In genomic region chr1:14778882-14779594, GRCh38 we compare ENCODE assay signal across 9 cellular contexts.
DNase-seq lines count a peak whose midpoint lies in the region; ATAC-seq and TF ChIP-seq lines count a peak whose summit lies in the region.
"Had no signal": no experiment of that assay in that cellular context is flagged by ENCODE, and none has a peak within 500 bp of the region (broad histone marks: within the 10 kb centered on the region; RNA-seq: fewer than 3 reads in every experiment).

No MANE protein-coding gene starts in this region.

- POLR2A ChIA-PET in activated CD4-positive, alpha-beta T cell treated with anti-CD3 and anti-CD28 coated beads, Interleukin-2, amount 10 ng/mL, durations not matched to agents 7 days and 5 days (lab: Charles Lee), result no interaction called here

- H3K4me3 Mint-ChIP-seq in activated CD4-positive, alpha-beta T cell treated with anti-CD3 and anti-CD28 coated beads, Interleukin-2, amount 10 ng/mL, durations not matched to agents 7 days and 5 days, result no peak overlapping the region
- no peak overlapping the region for H3K4me3 Mint-ChIP-seq in glutamatergic neuron (ENCODE audit: unreplicated experiment)

- CTCF ChIA-PET in activated CD4-positive, alpha-beta T cell treated with anti-CD3 and anti-CD28 coated beads, Interleukin-2, amount 10 ng/mL, durations not matched to agents 7 days and 5 days (lab: Charles Lee), result no interaction called here

- H3K27me3 Mint-ChIP-seq in activated CD4-positive, alpha-beta T cell treated with anti-CD3 and anti-CD28 coated beads, Interleukin-2, amount 10 ng/mL, durations not matched to agents 7 days and 5 days, result no peaks in the 10 kb centered on the region
- no peaks in the 10 kb centered on the region for H3K27me3 Mint-ChIP-seq in glutamatergic neuron (ENCODE audit: unreplicated experiment)

- ATAC-seq in HG02970 (IDR thresholded peaks at IDR 0.05; ENCODE audit: low FRiP score, unreplicated experiment) (no peak), GM19351 (IDR thresholded peaks at IDR 0.05; ENCODE audit: unreplicated experiment) (no peak)

- H3K36me3 Mint-ChIP-seq in activated CD4-positive, alpha-beta T cell treated with anti-CD3 and anti-CD28 coated beads, Interleukin-2, amount 10 ng/mL, durations not matched to agents 7 days and 5 days (ENCODE audit: low read depth), result no peaks in the 10 kb centered on the region
- peaks cover 6% of the 10 kb centered on the region for H3K36me3 Mint-ChIP-seq in glutamatergic neuron (ENCODE audit: unreplicated experiment)
- H3K36me3 Mint-ChIP-seq: naive B cell had no signal

- H3K27ac Mint-ChIP-seq in activated CD4-positive, alpha-beta T cell treated with anti-CD3 and anti-CD28 coated beads, Interleukin-2, amount 10 ng/mL, durations not matched to agents 7 days and 5 days, result no peak overlapping the region
- H3K27ac Mint-ChIP-seq in glutamatergic neuron (ENCODE audit: unreplicated experiment), result no peak overlapping the region

- H3K9me3 Mint-ChIP-seq in activated CD4-positive, alpha-beta T cell treated with anti-CD3 and anti-CD28 coated beads, Interleukin-2, amount 10 ng/mL, durations not matched to agents 7 days and 5 days, result peaks cover 2% of the 10 kb centered on the region
- H3K9me3 Mint-ChIP-seq in glutamatergic neuron (ENCODE audit: unreplicated experiment), result peaks cover 2% of the 10 kb centered on the region

- peak; percentile 91 for TF ChIP-seq CTCF in glutamatergic neuron (IDR thresholded peaks at IDR 0.05; ENCODE audit: partially characterized antibody, unreplicated experiment)

- DNase-seq in ELR (ENCODE audit: low read depth), result peak; percentile 6
- peak; percentile 35 for DNase-seq in HuH-7 (ENCODE audit: low spot score)
- DNase-seq in activated CD4-positive, alpha-beta T cell treated with anti-CD3 and anti-CD28 coated beads, Interleukin-2, amount 10 ng/mL, durations not matched to agents 7 days and 5 days, result peak; percentile 19
- DNase-seq in glutamatergic neuron, result peak; percentile 77
- peak; percentile 56 for DNase-seq in stimulated activated CD4-positive, alpha-beta T cell treated with anti-CD3 and anti-CD28 coated beads, Interleukin-15, amount 100 ng/mL, for 24 hours
- no peak for DNase-seq in LoVo (ENCODE audit: low spot score)
- DNase-seq: naive B cell had no signal

- peaks cover 8% of the 10 kb centered on the region for H3K4me1 Mint-ChIP-seq in activated CD4-positive, alpha-beta T cell treated with anti-CD3 and anti-CD28 coated beads, Interleukin-2, amount 10 ng/mL, durations not matched to agents 7 days and 5 days
- H3K4me1 Mint-ChIP-seq in glutamatergic neuron (ENCODE audit: low read depth, unreplicated experiment), result peaks cover 5% of the 10 kb centered on the region
- H3K4me1 Mint-ChIP-seq: naive B cell had no signal
